ENCODE assay signal across 12 cellular contexts in the genomic region with DNA sequence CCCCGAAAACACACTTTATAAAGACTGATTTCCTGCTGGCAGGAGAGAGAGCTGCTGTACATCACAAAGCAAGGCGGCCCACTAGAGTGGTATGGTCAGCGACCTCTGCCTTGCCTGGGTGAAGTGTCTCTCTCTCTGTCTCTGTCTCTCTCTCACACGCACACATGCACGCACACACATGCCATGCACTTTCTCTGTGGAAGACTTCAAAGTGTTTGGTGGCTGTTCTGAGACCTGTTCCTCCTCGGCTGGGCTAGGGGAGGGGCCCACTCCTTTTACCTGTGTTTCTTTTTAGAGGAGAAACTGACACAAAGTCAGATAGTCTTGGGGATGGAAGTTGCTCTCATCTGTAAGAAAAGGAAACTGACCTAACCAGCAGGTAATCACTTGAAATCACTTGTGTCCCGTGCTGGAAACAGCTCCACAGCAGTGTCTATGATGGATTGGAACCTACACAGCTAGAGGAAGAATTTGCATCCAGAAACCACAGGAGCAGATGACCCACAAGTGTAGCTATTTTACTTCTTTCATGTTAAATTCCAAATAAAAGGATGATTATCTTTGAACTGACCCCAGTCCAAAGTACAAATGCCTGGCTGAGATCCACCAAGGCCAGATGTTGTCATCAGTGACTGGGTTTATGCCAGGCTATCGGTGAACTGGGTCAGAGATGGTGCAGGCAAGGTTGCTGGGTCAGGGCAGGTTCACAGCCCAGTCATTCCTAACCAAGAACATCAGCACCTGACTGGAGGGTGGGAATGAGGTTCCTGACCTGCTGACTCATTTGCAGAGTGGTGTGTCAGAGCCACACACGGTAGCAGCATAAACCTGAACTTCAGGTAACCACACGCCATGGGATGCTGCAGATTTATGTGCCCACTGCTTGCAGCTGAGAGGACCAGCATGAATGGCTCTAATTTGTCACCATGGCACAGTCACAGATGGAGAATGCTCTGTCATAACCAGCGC.
DNase-seq lines count a peak whose midpoint lies in the region; ATAC-seq and TF ChIP-seq lines count a peak whose summit lies in the region.
"Had no signal": no experiment of that assay in that cellular context is flagged by ENCODE, and none has a peak within 500 bp of the region (broad histone marks: within the 10 kb centered on the region; RNA-seq: fewer than 3 reads in every experiment).

No MANE protein-coding gene starts in this region.

- no peak for TF ChIP-seq CTCF in adrenal gland (IDR thresholded peaks at IDR 0.05)
- TF ChIP-seq CTCF in right lobe of liver (IDR thresholded peaks at IDR 0.05): no peak

- peak; percentile 27 for DNase-seq in Daoy (ENCODE audit: low read depth)
- DNase-seq in adrenal gland: peak; percentile 80 to 92 (median 88)
- peak; percentile 76 to 87 (median 83) for DNase-seq in right lobe of liver
- DNase-seq in naive thymus-derived CD4-positive, alpha-beta T cell: no peak
- DNase-seq in activated CD8-positive, alpha-beta memory T cell treated with anti-CD3 and anti-CD28 coated beads for 24 hours: no peak
- DNase-seq: anterior cingulate cortex, COR-L47, WERI-Rb-1 had no signal

- H3K36me3 ChIP-seq in adrenal gland (replicated peaks in 1 of 2): no peaks in the 10 kb centered on the region
- H3K36me3 ChIP-seq in right lobe of liver: no peaks in the 10 kb centered on the region
- H3K36me3 ChIP-seq in naive thymus-derived CD4-positive, alpha-beta T cell (ENCODE audit: control insufficient read depth in 2 of 3, insufficient read depth in 3 of 3, low read length in 3 of 3): no peaks in the 10 kb centered on the region
- H3K36me3 ChIP-seq: thoracic aorta, WERI-Rb-1 had no signal

- peaks cover 21% of the 10 kb centered on the region in 2 donors for H3K4me1 ChIP-seq in adrenal gland (replicated peaks in 1 of 2)
- H3K4me1 ChIP-seq in right lobe of liver: peaks cover 0 to 27% (median 8%) of the 10 kb centered on the region in 4 donors
- no peaks in the 10 kb centered on the region for H3K4me1 ChIP-seq in naive thymus-derived CD4-positive, alpha-beta T cell (ENCODE audit: control insufficient read depth in 2 of 2, insufficient read depth in 2 of 2, low read length in 2 of 2)

- peak overlapping the region in 4 of 9 donors; percentile 8 to 67 (median 42) for H3K27ac Mint-ChIP-seq in naive thymus-derived CD4-positive, alpha-beta T cell

- H3K4me3 Mint-ChIP-seq in naive thymus-derived CD4-positive, alpha-beta T cell: peak overlapping the region in 2 of 10 donors; percentile 54 to 61

- CTCF ChIA-PET in naive thymus-derived CD4-positive, alpha-beta T cell (lab: Charles Lee): interaction anchor here (0.6 kb wide), 1 partner anchor 253 kb away, joined by 3 read pairs; no protein-coding TSS in a partner anchor

- peaks cover 3 to 45% (median 13%) of the 10 kb centered on the region in 7 donors for H3K4me1 Mint-ChIP-seq in naive thymus-derived CD4-positive, alpha-beta T cell

- intact Hi-C loops in adrenal gland (cut with DNase I): no loop called here
- intact Hi-C loops in right lobe of liver (cut with DNase I): loop anchor here in 1 of 2 donors (10.0 kb wide), 1 partner anchor 58 kb away; the partner anchor contains the start of gene NPAS2
- intact Hi-C loops in naive thymus-derived CD4-positive, alpha-beta T cell (cut with micrococcal nuclease): no loop called here

- H3K9me3 Mint-ChIP-seq in naive thymus-derived CD4-positive, alpha-beta T cell: no peaks in the 10 kb centered on the region

- H3K27ac ChIP-seq in adrenal gland (peak overlapping the region in 2 of 5 donors; percentile 32 to 68), right lobe of liver (peak overlapping the region; percentile 4 to 63 (median 22))
- no peak overlapping the region for H3K27ac ChIP-seq in naive thymus-derived CD4-positive, alpha-beta T cell (ENCODE audit: low read depth, low read length)
- H3K27ac ChIP-seq: thoracic aorta, WERI-Rb-1 had no signal

- WGBS in adrenal gland, 4 donors: 55 to 68% (median 61%) methylated on average over 10 to 11 of the region's 11 CpGs
- WGBS in right lobe of liver (ENCODE audit: insufficient coverage, low coverage, low lambda C conversion rate, missing lambda C conversion rate): 47% methylated on average over 6 of the region's 11 CpGs

- ATAC-seq in HG02610 (IDR thresholded peaks at IDR 0.05; ENCODE audit: unreplicated experiment): peak; percentile 60
- ATAC-seq in right lobe of liver: peak; percentile 93 to 97 (median 96)
- ATAC-seq in HG03432 (IDR thresholded peaks at IDR 0.05; ENCODE audit: unreplicated experiment): no peak
- no peak for ATAC-seq in naive thymus-derived CD4-positive, alpha-beta T cell
- no peak for ATAC-seq in GM21423 (IDR thresholded peaks at IDR 0.05; ENCODE audit: unreplicated experiment)

- peaks cover 0 to 3% (median 0%) of the 10 kb centered on the region in 5 donors for H3K36me3 Mint-ChIP-seq in naive thymus-derived CD4-positive, alpha-beta T cell

- TF ChIP-seq POLR2A in adrenal gland (IDR thresholded peaks at IDR 0.05) (no peak), right lobe of liver (IDR thresholded peaks at IDR 0.05) (no peak)

- POLR2A ChIA-PET in naive thymus-derived CD4-positive, alpha-beta T cell (lab: Charles Lee): interaction anchor here (0.6 to 1.0 kb wide), 2 partner anchors 48 to 61 kb away, joined by 3 read pairs; no protein-coding TSS in a partner anchor

- no peaks in the 10 kb centered on the region for H3K27me3 Mint-ChIP-seq in naive thymus-derived CD4-positive, alpha-beta T cell

- H3K27me3 ChIP-seq in adrenal gland (no peaks in the 10 kb centered on the region), right lobe of liver (no peaks in the 10 kb centered on the region)
- no peaks in the 10 kb centered on the region for H3K27me3 ChIP-seq in naive thymus-derived CD4-positive, alpha-beta T cell (ENCODE audit: control insufficient read depth in 2 of 2, insufficient read depth in 2 of 2, low read length in 2 of 2)

- no peak overlapping the region for H3K4me3 ChIP-seq in adrenal gland
- no peak overlapping the region for H3K4me3 ChIP-seq in right lobe of liver
- no peak overlapping the region for H3K4me3 ChIP-seq in naive thymus-derived CD4-positive, alpha-beta T cell (ENCODE audit: low read length)
- H3K4me3 ChIP-seq: thoracic aorta had no signal

- H3K9me3 ChIP-seq in adrenal gland (replicated peaks in 1 of 3) (no peaks in the 10 kb centered on the region), right lobe of liver (no peaks in the 10 kb centered on the region)
- H3K9me3 ChIP-seq in naive thymus-derived CD4-positive, alpha-beta T cell (ENCODE audit: control insufficient read depth in 2 of 3, low read length in 3 of 3): no peaks in the 10 kb centered on the region
- H3K9me3 ChIP-seq: thoracic aorta had no signal

Comparison
In these comparisons a context has a peak if more than half of its experiments do, and no peak if none do; other contexts are left out.
1. DNase-seq: peak in Daoy (single experiment), adrenal gland (7 of 7) and right lobe of liver (3 of 3); none in naive thymus-derived CD4-positive, alpha-beta T cell (0 of 9) and activated CD8-positive, alpha-beta memory T cell treated with anti-CD3 and anti-CD28 coated beads for 24 hours (single experiment).
2. ATAC-seq: peak in HG02610 (single experiment) and right lobe of liver (4 of 4); none in HG03432 (single experiment), naive thymus-derived CD4-positive, alpha-beta T cell (single experiment) and GM21423 (single experiment).